ENCODE assay signal across 23 cellular contexts in genomic region chr9:90936380-90936779, GRCh38.
DNase-seq lines count a peak whose midpoint lies in the region; ATAC-seq, FAIRE-seq and TF ChIP-seq lines count a peak whose summit lies in the region.
"Had no signal": no experiment of that assay in that cellular context is flagged by ENCODE, and none has a peak within 500 bp of the region (broad histone marks: within the 10 kb centered on the region; RNA-seq: fewer than 3 reads in every experiment).

No MANE protein-coding gene starts in this region.

- no peak overlapping the region for H4K91ac ChIP-seq in IMR-90 (ENCODE audit: insufficient read depth, low read depth, low read length)

- no peak overlapping the region for H2BK20ac ChIP-seq in IMR-90 (ENCODE audit: low read depth, low read length)

- no peak for TF ChIP-seq CTCF in IMR-90 (conservative IDR thresholded peaks at IDR 0.05; ENCODE audit: low read depth, low read length)
- TF ChIP-seq CTCF in astrocyte (IDR thresholded peaks at IDR 0.05; ENCODE audit: insufficient read depth, low read depth, low read length): no peak
- no peak for TF ChIP-seq CTCF in fibroblast of the aortic adventitia (IDR thresholded peaks at IDR 0.05; ENCODE audit: insufficient read depth, low read length)
- TF ChIP-seq CTCF in lower lobe of right lung (IDR thresholded peaks at IDR 0.05): no peak
- TF ChIP-seq CTCF in RWPE1 (conservative IDR thresholded peaks at IDR 0.05; ENCODE audit: low read depth): no peak

- peaks cover 8% of the 10 kb centered on the region for H3K4me1 Mint-ChIP-seq in astrocyte (ENCODE audit: low read depth, unreplicated experiment)
- H3K4me1 Mint-ChIP-seq in stimulated activated memory B cell treated with anti-CD40 and anti-IgM and Interleukin-4, amounts not matched to agents 10 μg/mL and 1 μg/mL and 100 μg/mL, for 72 hours: peaks cover 19% of the 10 kb centered on the region

- CTCF ChIA-PET in IMR-90 (lab: Yijun Ruan, JAX): no interaction called here
- CTCF ChIA-PET in RWPE1 (lab: Yijun Ruan, JAX): no interaction called here

- no peaks in the 10 kb centered on the region for H3K79me2 ChIP-seq in astrocyte (ENCODE audit: insufficient read depth, low read length)

- H3K4ac ChIP-seq in IMR-90 (ENCODE audit: low read depth, low read length): no peak overlapping the region

- no peak overlapping the region for H3K14ac ChIP-seq in IMR-90 (replicated peaks; ENCODE audit: low read depth, low read length)

- no peak overlapping the region for H2AK9ac ChIP-seq in IMR-90 (replicated peaks; ENCODE audit: low read depth, low read length, poor library complexity)

- H2BK5ac ChIP-seq in IMR-90 (ENCODE audit: low read depth, low read length, poor library complexity, severe bottlenecking): no peak overlapping the region

- no peak for FAIRE-seq in astrocyte (lab: Jason Lieb, UNC)
- FAIRE-seq: A204.1, D721Med, GM19239, K562 had no signal

- H3K9me1 ChIP-seq in IMR-90 (ENCODE audit: insufficient read depth, low read length): no peaks in the 10 kb centered on the region

- no peak overlapping the region for H4K5ac ChIP-seq in IMR-90 (ENCODE audit: low read depth, low read length)

- H3K36me3 ChIP-seq in IMR-90 (ENCODE audit: control insufficient read depth, insufficient read depth, low read length) (no peaks in the 10 kb centered on the region), astrocyte (ENCODE audit: insufficient read depth, low read length) (no peaks in the 10 kb centered on the region), lower lobe of right lung (no peaks in the 10 kb centered on the region)

- no peak for TF ChIP-seq RAD21 in IMR-90 (IDR thresholded peaks at IDR 0.05; ENCODE audit: low read length)

- H2BK120ac ChIP-seq in IMR-90 (ENCODE audit: low read depth, low read length): no peak overlapping the region

- H3K9me3 ChIP-seq in IMR-90 (ENCODE audit: control insufficient read depth, insufficient read depth, low read length) (peaks cover 6% of the 10 kb centered on the region), astrocyte (ENCODE audit: insufficient read depth, low read depth, low read length) (peaks cover 2% of the 10 kb centered on the region), lower lobe of right lung (no peaks in the 10 kb centered on the region)
- H3K9me3 ChIP-seq: SK-N-SH had no signal

- no peak overlapping the region for H3K4me2 ChIP-seq in IMR-90 (ENCODE audit: low read depth, low read length)
- H3K4me2 ChIP-seq in astrocyte (ENCODE audit: low read length): no peak overlapping the region
- H3K4me2 ChIP-seq: SK-N-SH had no signal

- no peak overlapping the region for H2AK5ac ChIP-seq in IMR-90 (ENCODE audit: low read depth, low read length)

- H3K27ac ChIP-seq in IMR-90 (ENCODE audit: insufficient read depth, low read length) (no peak overlapping the region), astrocyte (ENCODE audit: low read depth, low read length) (no peak overlapping the region), lower lobe of right lung (no peak overlapping the region), RWPE1 (no peak overlapping the region)

- no TSS peak for BruUV-seq in IMR-90 (replicated peaks; lab: Mats Ljungman, UMichigan)

- H3K27me3 Mint-ChIP-seq in astrocyte (ENCODE audit: low read depth, unreplicated experiment): peaks cover 24% of the 10 kb centered on the region
- H3K27me3 Mint-ChIP-seq in stimulated activated memory B cell treated with anti-CD40 and anti-IgM and Interleukin-4, amounts not matched to agents 10 μg/mL and 1 μg/mL and 100 μg/mL, for 72 hours: peaks cover 34% of the 10 kb centered on the region

- no peak for TF ChIP-seq POLR2A in IMR-90 (IDR thresholded peaks at IDR 0.05; ENCODE audit: low read depth, low read length)

- H2AFZ ChIP-seq in IMR-90 (replicated peaks; ENCODE audit: low read length, poor library complexity) (peak overlapping the region; percentile 5), astrocyte (ENCODE audit: low read depth, low read length) (no peak overlapping the region)

- WGBS in IMR-90 (ENCODE audit: extremely low coverage in 2 of 2, insufficient read length in 1 of 2), 2 experiments: no CpG with 5 or more reads among the region's 6 CpGs

- H3K56ac ChIP-seq in IMR-90 (ENCODE audit: extremely low read depth, insufficient read depth, low read length): no peak overlapping the region

- ATAC-seq in IMR-90 (ENCODE audit: low read depth) (no peak), lower lobe of right lung (no peak)
- ATAC-seq in stimulated activated memory B cell treated with anti-CD40 and anti-IgM and Interleukin-4, amounts not matched to agents 10 μg/mL and 1 μg/mL and 100 μg/mL, for 72 hours: no peak
- ATAC-seq: K562 had no signal

- H3K79me1 ChIP-seq in IMR-90 (ENCODE audit: low read depth in 1 of 2, low read length in 2 of 2): no peaks in the 10 kb centered on the region

- no peak overlapping the region for H2BK15ac ChIP-seq in IMR-90 (ENCODE audit: low read depth, low read length)

- H3K18ac ChIP-seq in IMR-90 (ENCODE audit: low read depth, low read length): no peak overlapping the region

- intact Hi-C loops in IMR-90 (cut with micrococcal nuclease): no loop called here
- intact Hi-C loops in lower lobe of right lung (cut with DNase I): no loop called here

- no peak overlapping the region for H4K8ac ChIP-seq in IMR-90 (ENCODE audit: low read depth in 2 of 2, low read length in 2 of 2)

- H4K20me1 ChIP-seq in IMR-90 (ENCODE audit: insufficient read depth, low read length) (no peaks in the 10 kb centered on the region), astrocyte (ENCODE audit: insufficient read depth, low read length) (no peaks in the 10 kb centered on the region)

- no peak overlapping the region for H3K9ac ChIP-seq in IMR-90 (ENCODE audit: low read depth, low read length)
- no peak overlapping the region for H3K9ac ChIP-seq in astrocyte (ENCODE audit: low read length)
- H3K9ac ChIP-seq: SK-N-SH had no signal

- H3K36me3 Mint-ChIP-seq in astrocyte (ENCODE audit: low read depth, unreplicated experiment): no peaks in the 10 kb centered on the region
- H3K36me3 Mint-ChIP-seq in stimulated activated memory B cell treated with anti-CD40 and anti-IgM and Interleukin-4, amounts not matched to agents 10 μg/mL and 1 μg/mL and 100 μg/mL, for 72 hours: no peaks in the 10 kb centered on the region

- H3K27me3 ChIP-seq in IMR-90 (ENCODE audit: control insufficient read depth, insufficient read depth, low read length): no peaks in the 10 kb centered on the region; the same call in none of the 2 replicates
- H3K27me3 ChIP-seq in astrocyte (ENCODE audit: insufficient read depth, low read length): peaks cover 10% of the 10 kb centered on the region
- H3K27me3 ChIP-seq in lower lobe of right lung (ENCODE audit: low read depth): no peaks in the 10 kb centered on the region

- H3K4me3 Mint-ChIP-seq in astrocyte (ENCODE audit: unreplicated experiment): no peak overlapping the region
- no peak overlapping the region for H3K4me3 Mint-ChIP-seq in stimulated activated memory B cell treated with anti-CD40 and anti-IgM and Interleukin-4, amounts not matched to agents 10 μg/mL and 1 μg/mL and 100 μg/mL, for 72 hours

- H3K4me1 ChIP-seq in IMR-90 (ENCODE audit: control insufficient read depth, insufficient read depth, low read length): no peaks in the 10 kb centered on the region
- H3K4me1 ChIP-seq in astrocyte (ENCODE audit: insufficient read depth, low read length): peaks cover 4% of the 10 kb centered on the region
- no peaks in the 10 kb centered on the region for H3K4me1 ChIP-seq in lower lobe of right lung

- DNase-seq in IMR-90: no peak
- DNase-seq in astrocyte (ENCODE audit: low read depth): peak; percentile 68
- DNase-seq in fibroblast of the aortic adventitia (ENCODE audit: low read depth): peak; percentile 32
- no peak for DNase-seq in mesenteric fat pad (ENCODE audit: low spot score)
- no peak for DNase-seq in lower lobe of right lung
- DNase-seq in NCI-H2029 treated with DMSO at 0.1 percent for 48 hours (lab: John Stamatoyannopoulos, UW): no peak
- DNase-seq in RWPE1 (ENCODE audit: low spot score): no peak
- DNase-seq: EL, GF-D8, H7, NCI-H1092 treated with DMSO at 0.1 percent for 48 hours, NCI-H2081, NCI-H345, NCI-H524, NCI-H774, OCI-M1, SIG-M5, SK-N-SH had no signal

- H3K23ac ChIP-seq in IMR-90 (ENCODE audit: low read depth, low read length): no peak overlapping the region

- H3K9me3 Mint-ChIP-seq in astrocyte (ENCODE audit: unreplicated experiment): peaks cover 16% of the 10 kb centered on the region
- peaks cover 6% of the 10 kb centered on the region for H3K9me3 Mint-ChIP-seq in stimulated activated memory B cell treated with anti-CD40 and anti-IgM and Interleukin-4, amounts not matched to agents 10 μg/mL and 1 μg/mL and 100 μg/mL, for 72 hours

- H3K4me3 ChIP-seq in IMR-90 (ENCODE audit: insufficient read depth, low read depth, low read length): no peak overlapping the region
- no peak overlapping the region for H3K4me3 ChIP-seq in astrocyte (ENCODE audit: insufficient read depth, low read depth, low read length)
- no peak overlapping the region for H3K4me3 ChIP-seq in fibroblast of the aortic adventitia (ENCODE audit: low read depth, low read length)
- no peak overlapping the region for H3K4me3 ChIP-seq in lower lobe of right lung
- H3K4me3 ChIP-seq: K562 had no signal

- dilution Hi-C loops in IMR-90 (cut with HindIII; ENCODE audit: low sequenced_read_pairs, unreplicated experiment): no loop called here

- H3K27ac Mint-ChIP-seq in astrocyte (ENCODE audit: unreplicated experiment): no peak overlapping the region
- H3K27ac Mint-ChIP-seq in stimulated activated memory B cell treated with anti-CD40 and anti-IgM and Interleukin-4, amounts not matched to agents 10 μg/mL and 1 μg/mL and 100 μg/mL, for 72 hours: peak overlapping the region; percentile 58

- POLR2A ChIA-PET in IMR-90 (lab: Charles Lee; ENCODE audit: unreplicated experiment): no interaction called here
- POLR2A ChIA-PET in RWPE1 (lab: Yijun Ruan, JAX; ENCODE audit: low non-redundant PET): no interaction called here

- in situ Hi-C loops in IMR-90 (cut with MboI; ENCODE audit: low sequenced_read_pairs): no loop called here

TF ChIP-seq in IMR-90, 13 proteins besides CTCF, POLR2A, EP300 and RAD21 (continues in another document):
- TF ChIP-seq MAZ (IDR thresholded peaks at IDR 0.05; ENCODE audit: borderline replicate concordance, low read depth, low read length) (no peak), NFE2L2 (IDR thresholded peaks at IDR 0.05; ENCODE audit: low read depth, low read length) (no peak), SMC3 (IDR thresholded peaks at IDR 0.05; ENCODE audit: low read depth, low read length) (no peak), MXI1 (IDR thresholded peaks at IDR 0.05; ENCODE audit: borderline replicate concordance, low read depth, low read length) (no peak), MAFK (IDR thresholded peaks at IDR 0.05; ENCODE audit: low read depth, low read length) (no peak), FOS (IDR thresholded peaks at IDR 0.05; ENCODE audit: low read depth, low read length) (no peak), RCOR1 (IDR thresholded peaks at IDR 0.05; ENCODE audit: insufficient replicate concordance, low read length) (no peak)

Comparison
In these comparisons a context has a peak if more than half of its experiments do, and no peak if none do; other contexts are left out.
1. DNase-seq: peak in astrocyte (single experiment) and fibroblast of the aortic adventitia (single experiment); none in IMR-90 (single experiment), mesenteric fat pad (single experiment), lower lobe of right lung (single experiment), NCI-H2029 treated with DMSO at 0.1 percent for 48 hours (single experiment) and RWPE1 (single experiment).